1 cellular context compared by ENCODE assay signal in the genomic region with DNA sequence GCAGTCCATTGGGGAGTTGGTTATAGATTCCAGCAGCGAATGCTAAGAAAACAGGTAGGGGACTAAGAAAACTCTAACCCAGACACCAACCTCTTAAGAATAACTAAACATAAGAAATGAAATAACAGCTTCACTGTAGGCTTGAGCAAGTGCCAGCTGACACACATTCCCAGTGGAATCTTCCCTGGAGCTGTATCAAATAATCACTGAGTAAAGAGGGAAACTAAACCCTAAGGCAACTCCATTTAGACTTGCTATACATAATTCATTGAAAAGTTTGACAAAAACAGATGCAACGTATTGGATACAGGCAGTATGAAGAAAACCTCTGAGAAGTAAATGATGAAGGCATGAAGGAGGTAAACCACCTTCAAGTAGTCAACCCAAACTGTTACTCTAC.
TF ChIP-seq lines count a peak whose summit lies in the region.

No MANE protein-coding gene starts in this region.

TF ChIP-seq in IMR-90, 13 proteins besides CTCF, POLR2A, EP300 and RAD21 (continued from another document):
- TF ChIP-seq, protein P1, sequence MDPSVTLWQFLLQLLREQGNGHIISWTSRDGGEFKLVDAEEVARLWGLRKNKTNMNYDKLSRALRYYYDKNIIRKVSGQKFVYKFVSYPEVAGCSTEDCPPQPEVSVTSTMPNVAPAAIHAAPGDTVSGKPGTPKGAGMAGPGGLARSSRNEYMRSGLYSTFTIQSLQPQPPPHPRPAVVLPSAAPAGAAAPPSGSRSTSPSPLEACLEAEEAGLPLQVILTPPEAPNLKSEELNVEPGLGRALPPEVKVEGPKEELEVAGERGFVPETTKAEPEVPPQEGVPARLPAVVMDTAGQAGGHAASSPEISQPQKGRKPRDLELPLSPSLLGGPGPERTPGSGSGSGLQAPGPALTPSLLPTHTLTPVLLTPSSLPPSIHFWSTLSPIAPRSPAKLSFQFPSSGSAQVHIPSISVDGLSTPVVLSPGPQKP (IDR thresholded peaks at IDR 0.05; ENCODE audit: borderline replicate concordance, low read depth, low read length), result no peak
